ENCODE assay signal across 31 cellular contexts in the genomic region with DNA sequence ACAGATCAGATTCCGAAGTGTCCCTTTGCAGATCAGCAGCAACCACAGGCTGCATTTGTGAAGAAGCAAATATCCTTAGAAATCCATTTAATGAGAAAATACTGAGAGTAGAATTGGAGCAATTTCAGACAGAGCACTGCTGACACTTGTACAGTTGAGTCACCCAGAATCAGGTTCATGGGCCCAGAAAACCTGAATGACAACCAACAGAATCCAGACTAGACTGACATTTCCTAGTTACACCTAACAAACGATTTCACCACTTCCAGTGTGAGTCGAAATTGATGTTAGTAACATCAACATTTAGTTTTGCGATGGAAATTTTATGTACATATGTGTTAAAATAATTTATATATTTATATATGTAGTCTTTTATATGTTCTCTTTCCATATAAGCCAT. TPM values are rescaled to one million over a fixed set of nuclear protein-coding genes. Genes with fewer than 3 reads are reported as not detected.
"Had no signal": no experiment of that assay in that cellular context is flagged by ENCODE, and none has a peak within 500 bp of the region (broad histone marks: within the 10 kb centered on the region; RNA-seq: fewer than 3 reads in every experiment).

No MANE protein-coding gene starts in this region.

- ATAC-seq: effector memory CD8-positive, alpha-beta T cell; gastrocnemius medialis; heart right ventricle; left cardiac atrium; left lung; left ventricle myocardium superior; lower lobe of right lung; naive thymus-derived CD4-positive, alpha-beta T cell had no signal

- H3K27me3 ChIP-seq: esophagus muscularis mucosa, gastrocnemius medialis, heart right ventricle, left lung had no signal

- FAIRE-seq: colon, endometrium, islet of Langerhans, keratinocyte had no signal

- DNase-seq: dermis blood vessel endothelial cell; dorsolateral prefrontal cortex; effector CD8-positive, alpha-beta T cell; effector memory CD8-positive, alpha-beta T cell; endodermal cell; foreskin fibroblast; foreskin melanocyte; gastrocnemius medialis; glutamatergic neuron; head of caudate nucleus; heart right ventricle; hippocampal formation; left cardiac atrium; left lung; left ventricle myocardium superior; lower lobe of right lung; mesendoderm; midbrain; naive thymus-derived CD4-positive, alpha-beta T cell had no signal

- H3K36me3 ChIP-seq: esophagus muscularis mucosa, gastrocnemius medialis, heart right ventricle, left lung, lower lobe of right lung had no signal

- H3K27ac ChIP-seq: coronary artery, dorsolateral prefrontal cortex, esophagus muscularis mucosa, gastrocnemius medialis, heart right ventricle, left lung, lower lobe of right lung had no signal

- H3K9me3 ChIP-seq: esophagus muscularis mucosa, gastrocnemius medialis, heart right ventricle, left lung, lower lobe of right lung had no signal

- H3K4me3 ChIP-seq: coronary artery, dorsolateral prefrontal cortex, esophagus muscularis mucosa, gastrocnemius medialis, heart right ventricle, left lung, lower lobe of right lung had no signal

RNA-seq across cellular contexts. Expression of a gene that starts 16.8 kb away (rescaled TPM):
- total RNA-seq: dermis blood vessel endothelial cell; endodermal cell; epithelial cell of proximal tubule; esophagus muscularis mucosa; gastrocnemius medialis; glomerular endothelial cell; heart right ventricle; kidney epithelial cell; left cardiac atrium; left lung; left ventricle myocardium superior; lower leg skin; lower lobe of right lung; lung microvascular endothelial cell; mucosa of gallbladder; naive thymus-derived CD4-positive, alpha-beta T cell had no signal
- polyA plus RNA-seq: heart right ventricle; keratinocyte; naive thymus-derived CD4-positive, alpha-beta T cell had no signal
